Comparison of ENCODE assay signal across 21 cellular contexts in the genomic region with DNA sequence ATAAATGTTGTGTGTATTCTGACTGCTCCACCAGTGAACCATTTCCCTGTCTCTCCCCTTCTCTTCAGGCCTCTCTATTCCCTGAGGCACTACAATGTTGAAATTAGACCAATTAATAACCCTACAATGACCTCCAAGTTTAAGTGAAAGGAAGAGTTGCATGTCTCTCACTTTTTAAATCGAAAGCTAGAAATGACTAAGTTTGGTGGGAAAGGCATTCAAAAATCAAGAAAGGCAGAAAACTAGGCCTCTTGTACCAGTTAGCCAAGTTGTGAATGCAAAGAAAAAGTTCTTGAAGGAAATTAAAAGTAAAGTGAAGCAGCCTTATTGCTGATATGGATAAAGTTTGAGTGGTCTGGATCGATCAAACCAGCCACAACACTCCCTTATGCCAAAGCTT.
DNase-seq lines count a peak whose midpoint lies in the region; ATAC-seq and TF ChIP-seq lines count a peak whose summit lies in the region.
"Had no signal": no experiment of that assay in that cellular context is flagged by ENCODE, and none has a peak within 500 bp of the region (broad histone marks: within the 10 kb centered on the region; RNA-seq: fewer than 3 reads in every experiment).

No MANE protein-coding gene starts in this region.

- no peak overlapping the region for H3K27ac ChIP-seq in upper lobe of left lung
- H3K27ac ChIP-seq: BLaER1, HL-60 had no signal

- H3K9me3 Mint-ChIP-seq in effector memory CD8-positive, alpha-beta T cell, result no peaks in the 10 kb centered on the region
- H3K9me3 Mint-ChIP-seq: HFFc6 had no signal

- H3K27me3 ChIP-seq in upper lobe of left lung, result no peaks in the 10 kb centered on the region
- H3K27me3 ChIP-seq: BLaER1 had no signal

- peaks cover 0 to 4% of the 10 kb centered on the region in 2 donors for H3K4me1 Mint-ChIP-seq in effector memory CD8-positive, alpha-beta T cell (ENCODE audit: low read depth in 2 of 2)
- H3K4me1 Mint-ChIP-seq: CD14-positive monocyte, GM23338 had no signal

- no peaks in the 10 kb centered on the region for H3K36me3 ChIP-seq in upper lobe of left lung
- H3K36me3 ChIP-seq: BLaER1 had no signal

- no peak for TF ChIP-seq EP300 in upper lobe of left lung (IDR thresholded peaks at IDR 0.05)

- no peaks in the 10 kb centered on the region for H3K4me1 ChIP-seq in upper lobe of left lung

- no peaks in the 10 kb centered on the region for H3K9me3 ChIP-seq in upper lobe of left lung
- H3K9me3 ChIP-seq: BLaER1 had no signal

- H3K36me3 Mint-ChIP-seq in effector memory CD8-positive, alpha-beta T cell (ENCODE audit: insufficient read depth), result no peaks in the 10 kb centered on the region
- H3K36me3 Mint-ChIP-seq: CD14-positive monocyte; CD4-positive, alpha-beta memory T cell had no signal

- 91 to 95% methylated on average over 2 of the region's 2 CpGs for WGBS in upper lobe of left lung, 2 donors

- no peak for TF ChIP-seq POLR2A in upper lobe of left lung (IDR thresholded peaks at IDR 0.05)

- peaks cover 20 to 27% of the 10 kb centered on the region in 2 donors for H3K27me3 Mint-ChIP-seq in effector memory CD8-positive, alpha-beta T cell

- H3K27ac Mint-ChIP-seq in effector memory CD8-positive, alpha-beta T cell, result no peak overlapping the region
- H3K27ac Mint-ChIP-seq: CD14-positive monocyte; CD4-positive, alpha-beta memory T cell; GM23338; HFFc6; IgD-negative memory B cell had no signal

- no peak overlapping the region for H3K4me3 Mint-ChIP-seq in effector memory CD8-positive, alpha-beta T cell
- H3K4me3 Mint-ChIP-seq: CD14-positive monocyte, GM23338, HFFc6, IgD-negative memory B cell had no signal

- peak; percentile 75 for ATAC-seq in GM18499 (IDR thresholded peaks at IDR 0.05; ENCODE audit: insufficient read depth, unreplicated experiment)
- ATAC-seq in GM19351 (IDR thresholded peaks at IDR 0.05; ENCODE audit: unreplicated experiment), result peak; percentile 77
- peak; percentile 53 for ATAC-seq in HG02973 (IDR thresholded peaks at IDR 0.05; ENCODE audit: unreplicated experiment)
- no peak for ATAC-seq in GM21515 (IDR thresholded peaks at IDR 0.05; ENCODE audit: unreplicated experiment)
- no peak for ATAC-seq in effector memory CD8-positive, alpha-beta T cell (replicated peaks)
- no peak for ATAC-seq in upper lobe of left lung (ENCODE audit: low FRiP score in 2 of 2)
- no peak for ATAC-seq in GM21390 (IDR thresholded peaks at IDR 0.05; ENCODE audit: unreplicated experiment)
- ATAC-seq: GM23338 had no signal

- no peak for DNase-seq in effector memory CD8-positive, alpha-beta T cell
- DNase-seq in upper lobe of left lung, result no peak
- DNase-seq: 8988T; CD4-positive, alpha-beta memory T cell; DMS153; DMS79; GDM1; HCEC 1CT; HFFc6; Karpas-422; KBM-7 had no signal

- no peak for TF ChIP-seq CTCF in upper lobe of left lung (IDR thresholded peaks at IDR 0.05)

- H3K4me3 ChIP-seq in upper lobe of left lung, result no peak overlapping the region
- H3K4me3 ChIP-seq: BLaER1, GM23338 had no signal

Comparison
In these comparisons a context has a peak if more than half of its experiments do, and no peak if none do; other contexts are left out.
1. ATAC-seq: peak in GM18499 (single experiment), GM19351 (single experiment) and HG02973 (single experiment); none in GM21515 (single experiment), effector memory CD8-positive, alpha-beta T cell (single experiment), upper lobe of left lung (0 of 2) and GM21390 (single experiment).